In genomic region chr2:144854596-144854995, GRCh38 we compare ENCODE assay signal across 34 cellular contexts.
"Had no signal": no experiment of that assay in that cellular context is flagged by ENCODE, and none has a peak within 500 bp of the region (broad histone marks: within the 10 kb centered on the region; RNA-seq: fewer than 3 reads in every experiment).

No MANE protein-coding gene starts in this region.

- DNase-seq: Karpas-422, Kasumi-1, MG63, MM.1S, MV-4-11, NCI-H1048, NCI-H1092, NCI-H1092 treated with DMSO at 0.1 percent for 48 hours, NCI-H1105, NCI-H1105 treated with DMSO at 0.1 percent for 48 hours, NCI-H1417, NCI-H1417 treated with DMSO at 0.1 percent for 48 hours, NCI-H1436, NCI-H1436 treated with DMSO at 0.1 percent for 48 hours, NCI-H146, NCI-H1694, NCI-H1694 treated with DMSO at 0.1 percent for 48 hours, NCI-H187, NCI-H187 treated with DMSO at 0.1 percent for 48 hours, NCI-H1930, NCI-H2029, NCI-H2029 treated with DMSO at 0.1 percent for 48 hours, NCI-H2081, NCI-H2081 treated with DMSO at 0.1 percent for 48 hours, NCI-H2107, NCI-H2171 treated with DMSO at 0.1 percent for 48 hours, NCI-H2227 treated with DMSO at 0.1 percent for 48 hours, NCI-H226, NCI-H345, NCI-H446, NCI-H446 treated with DMSO at 0.1 percent for 48 hours, NCI-H510A, NCI-H510A treated with DMSO at 0.1 percent for 48 hours, NCI-H524 had no signal

- H3K27me3 ChIP-seq: MG63 had no signal

- H3K36me3 ChIP-seq: MG63 had no signal

- H3K9me3 ChIP-seq: MG63 had no signal

- H3K4me3 ChIP-seq: MG63 had no signal
